8 cellular contexts compared by ENCODE assay signal in the genomic region with DNA sequence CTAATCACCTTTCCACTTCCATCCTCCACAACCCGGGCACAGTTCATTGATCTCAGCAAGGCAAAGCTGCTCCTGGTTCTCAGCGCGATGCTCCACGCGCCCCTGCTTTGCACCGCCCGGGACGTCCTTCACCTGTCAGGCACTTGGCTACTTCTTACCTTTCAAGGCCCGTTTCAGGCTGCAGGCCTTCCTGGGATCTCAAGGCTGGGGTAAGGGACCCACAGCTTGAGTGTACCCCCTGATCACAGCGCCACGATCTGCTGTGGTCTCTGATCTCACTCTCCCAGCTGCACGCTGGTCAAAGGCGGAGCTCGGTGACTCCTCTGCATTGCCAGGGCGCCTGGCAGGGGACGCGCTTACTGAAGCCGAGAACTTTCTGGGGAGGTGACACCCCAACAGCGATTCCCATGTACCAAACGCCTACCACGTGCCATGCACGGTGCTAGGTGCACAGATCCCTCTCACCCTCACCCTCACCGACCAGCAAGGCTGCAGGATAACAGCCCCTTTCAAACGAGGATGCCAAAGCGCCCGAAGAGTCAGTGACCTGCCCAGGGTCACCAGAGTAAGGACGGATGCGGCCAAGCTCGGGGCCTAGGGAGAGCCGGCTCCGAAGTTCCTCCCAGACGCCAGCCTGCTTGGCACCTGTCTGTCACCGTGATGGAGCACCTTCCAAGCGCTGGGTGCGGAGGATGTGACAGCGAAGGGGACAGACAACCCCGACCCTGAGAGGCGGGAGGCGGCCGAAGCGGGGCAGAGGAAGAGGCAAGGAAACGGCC. TPM values are rescaled to one million over a fixed set of nuclear protein-coding genes. Genes with fewer than 3 reads are reported as not detected.
DNase-seq lines count a peak whose midpoint lies in the region; ATAC-seq and TF ChIP-seq lines count a peak whose summit lies in the region.

No MANE protein-coding gene starts in this region.

- H3K9me3 Mint-ChIP-seq in activated CD8-positive, alpha-beta T cell treated with anti-CD3 and anti-CD28 coated beads for 36 hours: no peaks in the 10 kb centered on the region
- no peaks in the 10 kb centered on the region for H3K9me3 Mint-ChIP-seq in endothelial cell (ENCODE audit: unreplicated experiment)

- TF ChIP-seq CTCF in activated CD8-positive, alpha-beta T cell treated with anti-CD3 and anti-CD28 coated beads for 36 hours (IDR thresholded peaks at IDR 0.05): no peak
- TF ChIP-seq CTCF in endothelial cell (IDR thresholded peaks at IDR 0.05; ENCODE audit: unreplicated experiment): no peak

- H3K27me3 Mint-ChIP-seq in activated CD8-positive, alpha-beta T cell treated with anti-CD3 and anti-CD28 coated beads for 36 hours: no peaks in the 10 kb centered on the region
- H3K27me3 Mint-ChIP-seq in endothelial cell (ENCODE audit: unreplicated experiment): peaks cover 13% of the 10 kb centered on the region

- POLR2A ChIA-PET in activated CD8-positive, alpha-beta T cell treated with anti-CD3 and anti-CD28 coated beads for 36 hours (lab: Charles Lee): interaction anchor here (0.6 to 2.5 kb wide), 10 partner anchors 9 to 487 kb away, joined by 3 to 19 read pairs (median 3); a partner anchor contains a TSS

- peak; percentile 32 for ATAC-seq in HG02610 (IDR thresholded peaks at IDR 0.05; ENCODE audit: unreplicated experiment)
- peak; percentile 25 for ATAC-seq in activated CD8-positive, alpha-beta T cell treated with anti-CD3 and anti-CD28 coated beads for 36 hours

- peak overlapping the region; percentile 93 for H3K27ac Mint-ChIP-seq in activated CD8-positive, alpha-beta T cell treated with anti-CD3 and anti-CD28 coated beads for 36 hours
- peak overlapping the region; percentile 28 for H3K27ac Mint-ChIP-seq in endothelial cell (ENCODE audit: unreplicated experiment)

- CTCF ChIA-PET in activated CD8-positive, alpha-beta T cell treated with anti-CD3 and anti-CD28 coated beads for 36 hours (lab: Charles Lee): no interaction called here

- H3K36me3 Mint-ChIP-seq in activated CD8-positive, alpha-beta T cell treated with anti-CD3 and anti-CD28 coated beads for 36 hours (ENCODE audit: low read depth): peaks cover 21% of the 10 kb centered on the region
- H3K36me3 Mint-ChIP-seq in endothelial cell (ENCODE audit: low read depth, unreplicated experiment): peaks cover 15% of the 10 kb centered on the region

- peaks cover 34% of the 10 kb centered on the region for H3K4me1 Mint-ChIP-seq in activated CD8-positive, alpha-beta T cell treated with anti-CD3 and anti-CD28 coated beads for 36 hours (ENCODE audit: low read depth)
- peaks cover 9% of the 10 kb centered on the region for H3K4me1 Mint-ChIP-seq in endothelial cell (ENCODE audit: unreplicated experiment)

- intact Hi-C loops in activated CD8-positive, alpha-beta T cell treated with anti-CD3 and anti-CD28 coated beads for 36 hours (cut with micrococcal nuclease): no loop called here

- peak; percentile 73 for DNase-seq in DMS53 (lab: John Stamatoyannopoulos, UW)
- no peak for DNase-seq in DMS53 treated with DMSO at 0.1 percent for 48 hours (lab: John Stamatoyannopoulos, UW; ENCODE audit: unreplicated experiment)
- DNase-seq in NAMALWA (ENCODE audit: low spot score): peak; percentile 60
- peak; percentile 64 for DNase-seq in activated CD8-positive, alpha-beta T cell treated with anti-CD3 and anti-CD28 coated beads for 36 hours
- peak; percentile 21 for DNase-seq in endothelial cell (ENCODE audit: low spot score)
- peak; percentile 6 for DNase-seq in middle frontal gyrus (ENCODE audit: extremely low spot score, low spot score)
- DNase-seq in stimulated activated CD8-positive, alpha-beta memory T cell treated with anti-CD3 and anti-CD28 coated beads, Interleukin-4, amount 100 ng/mL, for 1 hour (ENCODE audit: low read depth in 2 of 2, low spot score in 1 of 2): peak; percentile 4 to 12

- no peak overlapping the region for H3K4me3 Mint-ChIP-seq in activated CD8-positive, alpha-beta T cell treated with anti-CD3 and anti-CD28 coated beads for 36 hours
- peak overlapping the region; percentile 95 for H3K4me3 Mint-ChIP-seq in endothelial cell (ENCODE audit: unreplicated experiment)

RNA-seq across cellular contexts. Expression of a gene that starts 0.8 kb away (rescaled TPM):
- total RNA-seq in activated CD8-positive, alpha-beta T cell treated with anti-CD3 and anti-CD28 coated beads for 36 hours: 100 to 1,000 TPM; 111 to 117 TPM
- 97.3 TPM for total RNA-seq in endothelial cell (ENCODE audit: unreplicated experiment)

RNA-seq across cellular contexts. Expression of a gene that starts 0.9 kb away (rescaled TPM):
- 10 to 100 TPM; 72.2 to 73.0 TPM for total RNA-seq in activated CD8-positive, alpha-beta T cell treated with anti-CD3 and anti-CD28 coated beads for 36 hours
- 55.2 TPM for total RNA-seq in endothelial cell (ENCODE audit: unreplicated experiment)

RNA-seq across cellular contexts. Expression of a gene that starts 51.8 kb away (rescaled TPM):
- 10 to 100 TPM; 64.9 to 67.3 TPM for total RNA-seq in activated CD8-positive, alpha-beta T cell treated with anti-CD3 and anti-CD28 coated beads for 36 hours
- total RNA-seq in endothelial cell (ENCODE audit: unreplicated experiment): 37.5 TPM
